Comparison of ENCODE assay signal across 17 cellular contexts in the genomic region with DNA sequence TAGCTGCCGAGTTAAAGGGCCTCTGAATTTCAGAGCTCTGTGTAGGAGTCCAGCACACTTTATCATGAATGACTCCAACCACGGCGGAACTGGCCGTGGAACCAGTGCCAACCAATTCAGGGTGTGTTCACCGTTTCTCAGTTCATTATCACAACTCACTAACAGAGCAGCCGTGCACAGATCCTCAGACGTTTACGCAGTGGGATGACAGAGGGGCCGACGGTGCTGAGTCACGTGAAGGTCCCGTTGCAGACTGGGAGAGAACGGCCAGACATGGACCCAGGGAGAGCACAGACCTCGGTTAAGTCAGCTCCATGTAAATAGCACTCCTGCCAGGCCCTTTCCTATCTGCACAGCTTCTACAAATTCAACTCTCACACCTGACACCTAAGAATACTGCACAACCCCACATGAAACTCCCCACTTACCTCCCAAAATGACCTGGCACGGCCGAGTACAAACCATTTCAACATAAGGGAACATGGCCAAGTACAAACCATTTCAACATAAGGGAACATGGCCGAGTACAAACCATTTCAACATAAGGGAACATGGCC.
DNase-seq lines count a peak whose midpoint lies in the region; ATAC-seq and TF ChIP-seq lines count a peak whose summit lies in the region.
"Had no signal": no experiment of that assay in that cellular context is flagged by ENCODE, and none has a peak within 500 bp of the region (broad histone marks: within the 10 kb centered on the region; RNA-seq: fewer than 3 reads in every experiment).

No MANE protein-coding gene starts in this region.

- no peak overlapping the region for H2BK120ac ChIP-seq in mesenchymal stem cell (ENCODE audit: low read depth, low read length)
- no peak overlapping the region for H2BK120ac ChIP-seq in H9 (ENCODE audit: low read depth, low read length, poor library complexity, severe bottlenecking)

- no peak overlapping the region for H3T11ph ChIP-seq in H9 (ENCODE audit: low read length)

- no peaks in the 10 kb centered on the region for H3K27me3 ChIP-seq in fibroblast of lung (ENCODE audit: control insufficient read depth, insufficient read depth, low read length)
- H3K27me3 ChIP-seq in mesenchymal stem cell (ENCODE audit: control insufficient read depth in 1 of 2, insufficient read depth in 1 of 2, low read length in 2 of 2) = no peaks in the 10 kb centered on the region
- no peaks in the 10 kb centered on the region for H3K27me3 ChIP-seq in testis
- H3K27me3 ChIP-seq in H9 (ENCODE audit: insufficient read depth, low read length) = no peaks in the 10 kb centered on the region

- no peak for TF ChIP-seq POLR2A in testis (IDR thresholded peaks at IDR 0.05)

- H4K20me1 ChIP-seq in fibroblast of lung (ENCODE audit: control insufficient read depth, extremely low read depth, insufficient read depth, low read length) = no peaks in the 10 kb centered on the region
- no peaks in the 10 kb centered on the region for H4K20me1 ChIP-seq in H9 (ENCODE audit: control insufficient read depth, insufficient read depth, insufficient read length)

- H3K9me3 Mint-ChIP-seq in effector memory CD8-positive, alpha-beta T cell = no peaks in the 10 kb centered on the region
- no peaks in the 10 kb centered on the region for H3K9me3 Mint-ChIP-seq in H9
- H3K9me3 Mint-ChIP-seq: activated CD4-positive, alpha-beta memory T cell treated with anti-CD3 and anti-CD28 coated beads, Interleukin-2, amount 10 ng/mL, durations not matched to agents 7 days and 5 days; activated T-helper 1 cell treated with anti-CD3 and anti-CD28 coated beads, Interleukin-12 subunit alpha, Interleukin-12 subunit beta, Interleukin-2, Interleukin-4 antibody, amounts not matched to agents 30 ng/mL and 10 ng/mL and 1 ng/mL, durations not matched to agents 14 hours and 24 hours and 36 hours; stimulated activated effector memory CD8-positive, alpha-beta T cell treated with anti-CD3 and anti-CD28 coated beads, Interleukin-12 subunit alpha, Interleukin-12 subunit beta, amount 100 ng/mL, for 72 hours had no signal

- peak overlapping the region in 1 of 4 experiments; percentile 10 for H3K4me3 ChIP-seq in fibroblast of lung (replicated peaks in 1 of 4; ENCODE audit: control extremely low read depth in 1 of 4, insufficient read depth in 1 of 4, low read depth in 3 of 4, low read length in 4 of 4)
- H3K4me3 ChIP-seq in mesenchymal stem cell (ENCODE audit: insufficient read depth in 1 of 2, low read depth in 1 of 2, low read length in 2 of 2) = peak overlapping the region in 1 of 2 experiments; percentile 43
- H3K4me3 ChIP-seq in testis = no peak overlapping the region

- DNase-seq in activated CD4-positive, CD25-positive, alpha-beta regulatory T cell treated with anti-CD3 and anti-CD28 coated beads, Interleukin-2, amount 50 U/mL, for 72 hours = peak; percentile 3
- DNase-seq in activated CD4-positive, CD25-positive, alpha-beta regulatory T cell (lab: John Stamatoyannopoulos, UW) = no peak
- DNase-seq in fibroblast of lung (ENCODE audit: low read depth in 2 of 2) (peak; percentile 86 to 91), mesenchymal stem cell (no peak), testis (peak; percentile 77), H9 (no peak), cortex of kidney (lab: John Stamatoyannopoulos, UW) (no peak)
- no peak for DNase-seq in effector memory CD8-positive, alpha-beta T cell
- DNase-seq: activated CD4-positive, alpha-beta memory T cell treated with anti-CD3 and anti-CD28 coated beads, Interleukin-2, amount 10 ng/mL, durations not matched to agents 7 days and 5 days; anterior cingulate cortex; DMS79 treated with DMSO at 0.1 percent for 48 hours; NCI-H2107; T-helper 9 cell had no signal

- H3K79me1 ChIP-seq in mesenchymal stem cell (replicated peaks; ENCODE audit: low read length, poor library complexity, severe bottlenecking) = peaks cover 37% of the 10 kb centered on the region
- H3K79me1 ChIP-seq in H9 (ENCODE audit: insufficient read depth, low read depth, low read length, poor library complexity, severe bottlenecking) = peaks cover 2% of the 10 kb centered on the region

- H2AFZ ChIP-seq in fibroblast of lung (ENCODE audit: low read length) (no peak overlapping the region), mesenchymal stem cell (ENCODE audit: low read depth, low read length) (no peak overlapping the region), H9 (ENCODE audit: low read length) (no peak overlapping the region)

- no peaks in the 10 kb centered on the region for H3K36me3 Mint-ChIP-seq in effector memory CD8-positive, alpha-beta T cell (ENCODE audit: insufficient read depth)
- no peaks in the 10 kb centered on the region for H3K36me3 Mint-ChIP-seq in H9 (ENCODE audit: insufficient read depth in 1 of 3, low read depth in 3 of 3)
- H3K36me3 Mint-ChIP-seq: stimulated activated effector memory CD8-positive, alpha-beta T cell treated with anti-CD3 and anti-CD28 coated beads, Interleukin-12 subunit alpha, Interleukin-12 subunit beta, amount 100 ng/mL, for 72 hours had no signal

- H2BK12ac ChIP-seq in mesenchymal stem cell (ENCODE audit: low read length in 2 of 2) = no peak overlapping the region
- no peak overlapping the region for H2BK12ac ChIP-seq in H9 (ENCODE audit: insufficient read length, low read depth, low read length)

- H3K27ac Mint-ChIP-seq in effector memory CD8-positive, alpha-beta T cell = no peak overlapping the region
- peak overlapping the region in 1 of 3 experiments; percentile 68; a peak in 1 of 7 replicates for H3K27ac Mint-ChIP-seq in H9
- H3K27ac Mint-ChIP-seq: activated CD4-positive, alpha-beta memory T cell treated with anti-CD3 and anti-CD28 coated beads, Interleukin-2, amount 10 ng/mL, durations not matched to agents 7 days and 5 days; activated T-helper 1 cell treated with anti-CD3 and anti-CD28 coated beads, Interleukin-12 subunit alpha, Interleukin-12 subunit beta, Interleukin-2, Interleukin-4 antibody, amounts not matched to agents 30 ng/mL and 10 ng/mL and 1 ng/mL, durations not matched to agents 14 hours and 24 hours and 36 hours; stimulated activated effector memory CD8-positive, alpha-beta T cell treated with anti-CD3 and anti-CD28 coated beads, Interleukin-12 subunit alpha, Interleukin-12 subunit beta, amount 100 ng/mL, for 72 hours had no signal

- H2BK15ac ChIP-seq in mesenchymal stem cell (ENCODE audit: low read depth, poor library complexity, severe bottlenecking) (no peak overlapping the region), H9 (ENCODE audit: low read depth, low read length) (no peak overlapping the region)

- intact Hi-C loops in testis (cut with DNase I; ENCODE audit: low total_unique reads) = no loop called here

- no peak overlapping the region for H4K5ac ChIP-seq in H9 (ENCODE audit: insufficient read length, low read depth, low read length)

- H3K23ac ChIP-seq in mesenchymal stem cell (ENCODE audit: low read length in 2 of 2) (no peak overlapping the region), H9 (ENCODE audit: insufficient read length, low read depth, low read length) (no peak overlapping the region)

- H3K4me1 ChIP-seq in fibroblast of lung (ENCODE audit: control insufficient read depth, extremely low read depth, insufficient read depth, low read length) (peaks cover 9% of the 10 kb centered on the region), mesenchymal stem cell (ENCODE audit: control insufficient read depth, insufficient read depth, low read depth, low read length) (peaks cover 22% of the 10 kb centered on the region), testis (peaks cover 10% of the 10 kb centered on the region), H9 (ENCODE audit: insufficient read depth, low read length) (no peaks in the 10 kb centered on the region; the same call in 1 of the 2 replicates)

- H3K79me2 ChIP-seq in fibroblast of lung (ENCODE audit: control insufficient read depth, insufficient read depth, low read length) = peaks cover 25% of the 10 kb centered on the region
- no peaks in the 10 kb centered on the region; the same call in 1 of the 2 replicates for H3K79me2 ChIP-seq in H9 (ENCODE audit: insufficient read depth, low read length)

- H3K14ac ChIP-seq in mesenchymal stem cell (ENCODE audit: low read length in 2 of 2) (no peak overlapping the region), H9 (ENCODE audit: insufficient read depth, low read length) (no peak overlapping the region)

- ATAC-seq in effector memory CD8-positive, alpha-beta T cell (replicated peaks) = no peak
- ATAC-seq: stimulated activated effector memory CD8-positive, alpha-beta T cell treated with anti-CD3 and anti-CD28 coated beads, Interleukin-12 subunit alpha, Interleukin-12 subunit beta, amount 100 ng/mL, for 72 hours had no signal

- no peak overlapping the region for H2BK20ac ChIP-seq in H9 (ENCODE audit: low read depth, low read length, poor library complexity, severe bottlenecking)

- no peaks in the 10 kb centered on the region for H3K23me2 ChIP-seq in H9 (ENCODE audit: insufficient read length, low read depth, low read length, poor library complexity, severe bottlenecking)

- H3K27me3 Mint-ChIP-seq in effector memory CD8-positive, alpha-beta T cell = peaks cover 24 to 72% of the 10 kb centered on the region in 2 donors
- no peaks in the 10 kb centered on the region for H3K27me3 Mint-ChIP-seq in H9 (ENCODE audit: low read depth)

- WGBS in mesenchymal stem cell = 86% methylated on average over 17 of the region's 17 CpGs
- 42 to 54% methylated on average over 17 of the region's 17 CpGs for WGBS in testis, 2 donors
- WGBS in H9 (ENCODE audit: extremely low coverage, insufficient read length, low lambda C conversion rate) = no CpG with 5 or more reads among the region's 17 CpGs

- H3K9ac ChIP-seq in fibroblast of lung (ENCODE audit: insufficient read depth, low read length) (no peak overlapping the region), mesenchymal stem cell (ENCODE audit: low read length) (peak overlapping the region; percentile 53), H9 (ENCODE audit: extremely low read depth, insufficient read length, low read length) (no peak overlapping the region)

- H4K91ac ChIP-seq in mesenchymal stem cell (ENCODE audit: low read length) = no peak overlapping the region
- no peak overlapping the region for H4K91ac ChIP-seq in H9 (ENCODE audit: insufficient read length, low read depth, low read length)

- H3K4ac ChIP-seq in mesenchymal stem cell (ENCODE audit: low read depth in 1 of 2, low read length in 2 of 2) = no peak overlapping the region
- H3K4ac ChIP-seq in H9 (ENCODE audit: low read depth, low read length) = no peak overlapping the region

- H2BK5ac ChIP-seq in mesenchymal stem cell (ENCODE audit: low read depth, low read length, poor library complexity, severe bottlenecking) = no peak overlapping the region
- H2BK5ac ChIP-seq in H9 (ENCODE audit: insufficient read length, low read length) = no peak overlapping the region

- no peak overlapping the region for H4K8ac ChIP-seq in mesenchymal stem cell (ENCODE audit: low read length)
- H4K8ac ChIP-seq in H9 (replicated peaks; ENCODE audit: insufficient read length, low read depth, low read length) = no peak overlapping the region

- H2AK5ac ChIP-seq in mesenchymal stem cell (ENCODE audit: low read length, severe bottlenecking) (no peak overlapping the region), H9 (ENCODE audit: insufficient read length, low read length) (no peak overlapping the region)

- H3K9me3 ChIP-seq in fibroblast of lung (ENCODE audit: control insufficient read depth, insufficient read depth, low read depth, low read length) (no peaks in the 10 kb centered on the region), mesenchymal stem cell (ENCODE audit: control insufficient read depth, low read length) (no peaks in the 10 kb centered on the region), testis (no peaks in the 10 kb centered on the region), H9 (ENCODE audit: control insufficient read depth, low read depth, low read length) (no peaks in the 10 kb centered on the region)

- H3K4me3 Mint-ChIP-seq in effector memory CD8-positive, alpha-beta T cell = no peak overlapping the region
- no peak overlapping the region for H3K4me3 Mint-ChIP-seq in H9
- H3K4me3 Mint-ChIP-seq: activated CD4-positive, alpha-beta memory T cell treated with anti-CD3 and anti-CD28 coated beads, Interleukin-2, amount 10 ng/mL, durations not matched to agents 7 days and 5 days; activated T-helper 1 cell treated with anti-CD3 and anti-CD28 coated beads, Interleukin-12 subunit alpha, Interleukin-12 subunit beta, Interleukin-2, Interleukin-4 antibody, amounts not matched to agents 30 ng/mL and 10 ng/mL and 1 ng/mL, durations not matched to agents 14 hours and 24 hours and 36 hours; stimulated activated effector memory CD8-positive, alpha-beta T cell treated with anti-CD3 and anti-CD28 coated beads, Interleukin-12 subunit alpha, Interleukin-12 subunit beta, amount 100 ng/mL, for 72 hours had no signal

- no peak overlapping the region for H3K18ac ChIP-seq in mesenchymal stem cell (ENCODE audit: low read depth in 1 of 2, low read length in 2 of 2)
- H3K18ac ChIP-seq in H9 (ENCODE audit: insufficient read length, low read depth, low read length) = no peak overlapping the region

- H3K4me2 ChIP-seq in fibroblast of lung (ENCODE audit: extremely low read depth, insufficient read depth, low read length) (no peak overlapping the region), mesenchymal stem cell (ENCODE audit: low read length, poor library complexity, severe bottlenecking) (no peak overlapping the region), H9 (ENCODE audit: insufficient read depth, insufficient read length, low read length) (no peak overlapping the region)

- no peaks in the 10 kb centered on the region for H3K4me1 Mint-ChIP-seq in effector memory CD8-positive, alpha-beta T cell (ENCODE audit: low read depth in 2 of 2)
- peaks cover 17 to 19% of the 10 kb centered on the region in 2 experiments for H3K4me1 Mint-ChIP-seq in H9
- H3K4me1 Mint-ChIP-seq: activated CD4-positive, alpha-beta memory T cell treated with anti-CD3 and anti-CD28 coated beads, Interleukin-2, amount 10 ng/mL, durations not matched to agents 7 days and 5 days; stimulated activated effector memory CD8-positive, alpha-beta T cell treated with anti-CD3 and anti-CD28 coated beads, Interleukin-12 subunit alpha, Interleukin-12 subunit beta, amount 100 ng/mL, for 72 hours had no signal

- no peak for TF ChIP-seq CTCF in fibroblast of lung (conservative IDR thresholded peaks at IDR 0.05 in 1 of 2, IDR thresholded peaks at IDR 0.05 in 1 of 2; ENCODE audit: low read depth in 1 of 2, low read length in 2 of 2)
- no peak for TF ChIP-seq CTCF in testis (IDR thresholded peaks at IDR 0.05)
- TF ChIP-seq CTCF in H9 (conservative IDR thresholded peaks at IDR 0.05) = no peak

- H3K36me3 ChIP-seq in fibroblast of lung (ENCODE audit: control insufficient read depth, insufficient read depth, low read length) = no peaks in the 10 kb centered on the region
- H3K36me3 ChIP-seq in mesenchymal stem cell (ENCODE audit: control insufficient read depth in 1 of 2, insufficient read depth in 2 of 2, low read depth in 1 of 2, low read length in 2 of 2) = peaks cover 0 to 8% of the 10 kb centered on the region in 2 experiments
- no peaks in the 10 kb centered on the region for H3K36me3 ChIP-seq in testis (ENCODE audit: low read depth, missing control alignments)

- H3K27ac ChIP-seq in fibroblast of lung (ENCODE audit: insufficient read depth, low read length) (no peak overlapping the region), mesenchymal stem cell (ENCODE audit: low read length, poor library complexity, severe bottlenecking) (no peak overlapping the region), testis (no peak overlapping the region), H9 (ENCODE audit: insufficient read length, low read depth, low read length) (no peak overlapping the region)
- H3K27ac ChIP-seq: 22Rv1, HL-60 had no signal

- H3K56ac ChIP-seq in H9 (ENCODE audit: insufficient read length, low read depth, low read length) = no peak overlapping the region

Comparison
In these comparisons a context has a peak if more than half of its experiments do, and no peak if none do; other contexts are left out.
1. DNase-seq: peak in activated CD4-positive, CD25-positive, alpha-beta regulatory T cell treated with anti-CD3 and anti-CD28 coated beads, Interleukin-2, amount 50 U/mL, for 72 hours (single experiment), fibroblast of lung (2 of 2) and testis (single experiment); none in activated CD4-positive, CD25-positive, alpha-beta regulatory T cell (0 of 4), mesenchymal stem cell (single experiment), effector memory CD8-positive, alpha-beta T cell (0 of 3), H9 (single experiment) and cortex of kidney (single experiment).